1 cellular context compared by ENCODE assay signal in the genomic region with DNA sequence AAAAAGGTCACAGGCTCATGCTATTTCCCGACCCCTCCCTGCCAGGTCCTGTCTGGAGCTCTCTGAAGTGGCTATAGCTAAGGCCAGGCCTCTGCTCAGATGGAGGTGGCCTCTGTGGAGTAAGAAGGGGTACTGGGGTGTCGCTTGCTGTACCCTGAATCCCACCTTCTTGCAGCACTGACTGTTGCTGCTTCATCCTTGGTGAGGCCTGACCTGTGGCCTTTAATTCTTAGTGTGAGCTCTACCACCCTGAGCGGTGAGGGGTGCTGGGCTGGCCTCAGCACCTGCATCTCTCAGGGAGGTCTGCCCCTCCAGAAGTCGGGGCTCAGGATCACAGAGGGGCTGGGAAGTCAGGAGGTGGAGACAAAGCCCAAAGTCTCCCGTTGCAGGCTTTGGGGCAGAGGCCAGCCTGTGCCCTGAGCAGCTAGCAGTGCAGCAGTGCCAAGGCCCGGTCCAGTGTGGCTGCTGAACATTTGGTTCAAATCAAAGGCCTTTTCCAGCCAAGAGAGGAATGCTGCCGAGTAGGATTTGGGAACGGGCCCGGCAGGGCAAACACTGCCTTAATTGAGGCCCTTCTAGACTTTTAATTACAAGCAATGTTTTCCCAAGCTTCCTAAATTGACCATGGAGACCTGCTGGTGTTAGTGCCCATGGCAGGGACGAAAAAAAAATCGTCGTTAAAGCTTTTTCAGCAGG.
TF ChIP-seq lines count a peak whose summit lies in the region.

No MANE protein-coding gene starts in this region.

TF ChIP-seq in HepG2, 621 proteins besides CTCF, POLR2A, EP300 and RAD21 (continued from another document and continues in another):
- TF ChIP-seq, protein P1, sequence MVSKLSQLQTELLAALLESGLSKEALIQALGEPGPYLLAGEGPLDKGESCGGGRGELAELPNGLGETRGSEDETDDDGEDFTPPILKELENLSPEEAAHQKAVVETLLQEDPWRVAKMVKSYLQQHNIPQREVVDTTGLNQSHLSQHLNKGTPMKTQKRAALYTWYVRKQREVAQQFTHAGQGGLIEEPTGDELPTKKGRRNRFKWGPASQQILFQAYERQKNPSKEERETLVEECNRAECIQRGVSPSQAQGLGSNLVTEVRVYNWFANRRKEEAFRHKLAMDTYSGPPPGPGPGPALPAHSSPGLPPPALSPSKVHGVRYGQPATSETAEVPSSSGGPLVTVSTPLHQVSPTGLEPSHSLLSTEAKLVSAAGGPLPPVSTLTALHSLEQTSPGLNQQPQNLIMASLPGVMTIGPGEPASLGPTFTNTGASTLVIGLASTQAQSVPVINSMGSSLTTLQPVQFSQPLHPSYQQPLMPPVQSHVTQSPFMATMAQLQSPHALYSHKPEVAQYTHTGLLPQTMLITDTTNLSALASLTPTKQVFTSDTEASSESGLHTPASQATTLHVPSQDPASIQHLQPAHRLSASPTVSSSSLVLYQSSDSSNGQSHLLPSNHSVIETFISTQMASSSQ (IDR thresholded peaks at IDR 0.05; ENCODE audit: low read depth): no peak
- TF ChIP-seq, protein P1 (CRISPR knock-in tag; IDR thresholded peaks at IDR 0.05; ENCODE audit: borderline replicate concordance): no peak
- TF ChIP-seq U2AF1 (optimal IDR thresholded peaks at IDR 0.05; ENCODE audit: low read depth, low read length) (no peak), ADNP (CRISPR knock-in tag; IDR thresholded peaks at IDR 0.05) (no peak), ZNF775 (CRISPR knock-in tag; IDR thresholded peaks at IDR 0.05; ENCODE audit: borderline replicate concordance) (no peak), PHF5A (CRISPR knock-in tag; IDR thresholded peaks at IDR 0.05; ENCODE audit: low read depth, unreplicated experiment) (no peak), ZNF547 (CRISPR knock-in tag; IDR thresholded peaks at IDR 0.05) (peak; percentile 75; the same call in 1 of the 2 replicates), ZNF737 (CRISPR knock-in tag; IDR thresholded peaks at IDR 0.05; ENCODE audit: borderline replicate concordance) (no peak), ZNF777 (CRISPR knock-in tag; IDR thresholded peaks at IDR 0.05) (no peak), POLR2G (IDR thresholded peaks at IDR 0.05; ENCODE audit: low read depth, low read length) (peak; percentile 56), ZNF678 (CRISPR knock-in tag; IDR thresholded peaks at IDR 0.05) (no peak), KDM2A (CRISPR knock-in tag; IDR thresholded peaks at IDR 0.05; ENCODE audit: borderline replicate concordance, low read depth) (no peak), CBX5 (CRISPR knock-in tag; IDR thresholded peaks at IDR 0.05; ENCODE audit: borderline replicate concordance) (no peak), FOSL2 (CRISPR knock-in tag; IDR thresholded peaks at IDR 0.05) (0 out of 2 replicates have a peak, but pooled peaks have one; percentile 3), ZNF546 (CRISPR knock-in tag; conservative IDR thresholded peaks at IDR 0.05) (peak; percentile 26; the same call in 1 of the 2 replicates), MTA1 (CRISPR knock-in tag; IDR thresholded peaks at IDR 0.05; ENCODE audit: borderline replicate concordance) (no peak), ZNF33A (CRISPR knock-in tag; IDR thresholded peaks at IDR 0.05; ENCODE audit: borderline replicate concordance) (no peak), KDM1A (CRISPR knock-in tag; IDR thresholded peaks at IDR 0.05) (no peak), FIP1L1 (IDR thresholded peaks at IDR 0.05; ENCODE audit: borderline replicate concordance, insufficient read depth, low read depth, low read length) (no peak), ZNF263 (CRISPR knock-in tag; IDR thresholded peaks at IDR 0.05) (no peak), ZNF530 (CRISPR knock-in tag; IDR thresholded peaks at IDR 0.05; ENCODE audit: low read depth) (no peak), ZNF75D (CRISPR knock-in tag; IDR thresholded peaks at IDR 0.05; ENCODE audit: borderline replicate concordance) (no peak), NR2C2 (CRISPR knock-in tag; IDR thresholded peaks at IDR 0.05; ENCODE audit: borderline replicate concordance) (no peak), DPF2 (CRISPR knock-in tag; IDR thresholded peaks at IDR 0.05; ENCODE audit: borderline replicate concordance, low read depth) (no peak; the same call in 1 of the 2 replicates), ZNF7 (CRISPR knock-in tag; IDR thresholded peaks at IDR 0.05) (no peak), ZSCAN9 (CRISPR knock-in tag; IDR thresholded peaks at IDR 0.05; ENCODE audit: borderline replicate concordance) (no peak; the same call in 1 of the 2 replicates), ETV5 (CRISPR knock-in tag; IDR thresholded peaks at IDR 0.05; ENCODE audit: borderline replicate concordance) (no peak), ATM (IDR thresholded peaks at IDR 0.05; ENCODE audit: borderline replicate concordance) (no peak), ZBTB42 (CRISPR knock-in tag; IDR thresholded peaks at IDR 0.05) (no peak; the same call in 1 of the 2 replicates)
- TF ChIP-seq, protein P2, sequence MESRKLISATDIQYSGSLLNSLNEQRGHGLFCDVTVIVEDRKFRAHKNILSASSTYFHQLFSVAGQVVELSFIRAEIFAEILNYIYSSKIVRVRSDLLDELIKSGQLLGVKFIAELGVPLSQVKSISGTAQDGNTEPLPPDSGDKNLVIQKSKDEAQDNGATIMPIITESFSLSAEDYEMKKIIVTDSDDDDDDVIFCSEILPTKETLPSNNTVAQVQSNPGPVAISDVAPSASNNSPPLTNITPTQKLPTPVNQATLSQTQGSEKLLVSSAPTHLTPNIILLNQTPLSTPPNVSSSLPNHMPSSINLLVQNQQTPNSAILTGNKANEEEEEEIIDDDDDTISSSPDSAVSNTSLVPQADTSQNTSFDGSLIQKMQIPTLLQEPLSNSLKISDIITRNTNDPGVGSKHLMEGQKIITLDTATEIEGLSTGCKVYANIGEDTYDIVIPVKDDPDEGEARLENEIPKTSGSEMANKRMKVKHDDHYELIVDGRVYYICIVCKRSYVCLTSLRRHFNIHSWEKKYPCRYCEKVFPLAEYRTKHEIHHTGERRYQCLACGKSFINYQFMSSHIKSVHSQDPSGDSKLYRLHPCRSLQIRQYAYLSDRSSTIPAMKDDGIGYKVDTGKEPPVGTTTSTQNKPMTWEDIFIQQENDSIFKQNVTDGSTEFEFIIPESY (CRISPR knock-in tag; IDR thresholded peaks at IDR 0.05): no peak
- TF ChIP-seq, protein P3, sequence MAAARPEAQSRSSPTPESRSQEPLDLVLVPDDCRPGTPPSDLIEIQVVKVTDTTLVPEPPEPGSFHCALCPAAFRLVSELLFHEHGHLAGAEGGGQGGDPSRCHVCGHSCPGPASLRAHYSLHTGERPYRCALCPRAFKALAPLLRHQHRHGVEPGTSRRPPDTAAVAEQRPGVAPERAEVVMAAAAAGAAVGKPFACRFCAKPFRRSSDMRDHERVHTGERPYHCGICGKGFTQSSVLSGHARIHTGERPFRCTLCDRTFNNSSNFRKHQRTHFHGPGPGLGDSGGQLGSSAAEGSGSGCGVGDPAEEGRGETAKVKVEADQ (CRISPR knock-in tag; IDR thresholded peaks at IDR 0.05; ENCODE audit: borderline replicate concordance): no peak
- TF ChIP-seq, protein P4, sequence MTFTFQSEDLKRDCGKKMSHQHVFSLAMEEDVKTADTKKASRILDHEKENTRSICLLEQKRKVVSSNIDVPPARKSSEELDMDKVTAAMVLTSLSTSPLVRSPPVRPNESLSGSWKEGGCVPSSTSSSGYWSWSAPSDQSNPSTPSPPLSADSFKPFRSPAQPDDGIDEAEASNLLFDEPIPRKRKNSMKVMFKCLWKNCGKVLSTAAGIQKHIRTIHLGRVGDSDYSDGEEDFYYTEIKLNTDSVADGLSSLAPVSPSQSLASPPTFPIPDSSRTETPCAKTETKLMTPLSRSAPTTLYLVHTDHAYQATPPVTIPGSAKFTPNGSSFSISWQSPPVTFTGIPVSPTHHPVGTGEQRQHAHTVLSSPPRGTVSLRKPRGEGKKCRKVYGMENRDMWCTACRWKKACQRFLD (CRISPR knock-in tag; IDR thresholded peaks at IDR 0.05; ENCODE audit: borderline replicate concordance): no peak
- TF ChIP-seq, protein P5, sequence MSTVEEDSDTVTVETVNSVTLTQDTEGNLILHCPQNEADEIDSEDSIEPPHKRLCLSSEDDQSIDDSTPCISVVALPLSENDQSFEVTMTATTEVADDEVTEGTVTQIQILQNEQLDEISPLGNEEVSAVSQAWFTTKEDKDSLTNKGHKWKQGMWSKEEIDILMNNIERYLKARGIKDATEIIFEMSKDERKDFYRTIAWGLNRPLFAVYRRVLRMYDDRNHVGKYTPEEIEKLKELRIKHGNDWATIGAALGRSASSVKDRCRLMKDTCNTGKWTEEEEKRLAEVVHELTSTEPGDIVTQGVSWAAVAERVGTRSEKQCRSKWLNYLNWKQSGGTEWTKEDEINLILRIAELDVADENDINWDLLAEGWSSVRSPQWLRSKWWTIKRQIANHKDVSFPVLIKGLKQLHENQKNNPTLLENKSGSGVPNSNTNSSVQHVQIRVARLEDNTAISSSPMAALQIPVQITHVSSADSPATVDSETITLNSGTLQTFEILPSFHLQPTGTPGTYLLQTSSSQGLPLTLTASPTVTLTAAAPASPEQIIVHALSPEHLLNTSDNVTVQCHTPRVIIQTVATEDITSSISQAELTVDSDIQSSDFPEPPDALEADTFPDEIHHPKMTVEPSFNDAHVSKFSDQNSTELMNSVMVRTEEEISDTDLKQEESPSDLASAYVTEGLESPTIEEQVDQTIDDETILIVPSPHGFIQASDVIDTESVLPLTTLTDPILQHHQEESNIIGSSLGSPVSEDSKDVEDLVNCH (CRISPR knock-in tag; IDR thresholded peaks at IDR 0.05): no peak
- TF ChIP-seq, protein P6, sequence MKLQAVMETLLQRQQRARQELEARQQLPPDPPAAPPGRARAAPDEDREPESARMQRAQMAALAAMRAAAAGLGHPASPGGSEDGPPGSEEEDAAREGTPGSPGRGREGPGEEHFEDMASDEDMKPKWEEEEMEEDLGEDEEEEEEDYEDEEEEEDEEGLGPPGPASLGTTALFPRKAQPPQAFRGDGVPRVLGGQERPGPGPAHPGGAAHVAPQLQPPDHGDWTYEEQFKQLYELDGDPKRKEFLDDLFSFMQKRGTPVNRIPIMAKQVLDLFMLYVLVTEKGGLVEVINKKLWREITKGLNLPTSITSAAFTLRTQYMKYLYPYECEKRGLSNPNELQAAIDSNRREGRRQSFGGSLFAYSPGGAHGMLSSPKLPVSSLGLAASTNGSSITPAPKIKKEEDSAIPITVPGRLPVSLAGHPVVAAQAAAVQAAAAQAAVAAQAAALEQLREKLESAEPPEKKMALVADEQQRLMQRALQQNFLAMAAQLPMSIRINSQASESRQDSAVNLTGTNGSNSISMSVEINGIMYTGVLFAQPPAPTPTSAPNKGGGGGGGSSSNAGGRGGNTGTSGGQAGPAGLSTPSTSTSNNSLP (IDR thresholded peaks at IDR 0.05; ENCODE audit: low read depth, low read length): no peak
- TF ChIP-seq, protein P7, sequence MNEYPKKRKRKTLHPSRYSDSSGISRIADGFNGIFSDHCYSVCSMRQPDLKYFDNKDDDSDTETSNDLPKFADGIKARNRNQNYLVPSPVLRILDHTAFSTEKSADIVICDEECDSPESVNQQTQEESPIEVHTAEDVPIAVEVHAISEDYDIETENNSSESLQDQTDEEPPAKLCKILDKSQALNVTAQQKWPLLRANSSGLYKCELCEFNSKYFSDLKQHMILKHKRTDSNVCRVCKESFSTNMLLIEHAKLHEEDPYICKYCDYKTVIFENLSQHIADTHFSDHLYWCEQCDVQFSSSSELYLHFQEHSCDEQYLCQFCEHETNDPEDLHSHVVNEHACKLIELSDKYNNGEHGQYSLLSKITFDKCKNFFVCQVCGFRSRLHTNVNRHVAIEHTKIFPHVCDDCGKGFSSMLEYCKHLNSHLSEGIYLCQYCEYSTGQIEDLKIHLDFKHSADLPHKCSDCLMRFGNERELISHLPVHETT (CRISPR knock-in tag; conservative IDR thresholded peaks at IDR 0.05): no peak
- TF ChIP-seq, protein P8, sequence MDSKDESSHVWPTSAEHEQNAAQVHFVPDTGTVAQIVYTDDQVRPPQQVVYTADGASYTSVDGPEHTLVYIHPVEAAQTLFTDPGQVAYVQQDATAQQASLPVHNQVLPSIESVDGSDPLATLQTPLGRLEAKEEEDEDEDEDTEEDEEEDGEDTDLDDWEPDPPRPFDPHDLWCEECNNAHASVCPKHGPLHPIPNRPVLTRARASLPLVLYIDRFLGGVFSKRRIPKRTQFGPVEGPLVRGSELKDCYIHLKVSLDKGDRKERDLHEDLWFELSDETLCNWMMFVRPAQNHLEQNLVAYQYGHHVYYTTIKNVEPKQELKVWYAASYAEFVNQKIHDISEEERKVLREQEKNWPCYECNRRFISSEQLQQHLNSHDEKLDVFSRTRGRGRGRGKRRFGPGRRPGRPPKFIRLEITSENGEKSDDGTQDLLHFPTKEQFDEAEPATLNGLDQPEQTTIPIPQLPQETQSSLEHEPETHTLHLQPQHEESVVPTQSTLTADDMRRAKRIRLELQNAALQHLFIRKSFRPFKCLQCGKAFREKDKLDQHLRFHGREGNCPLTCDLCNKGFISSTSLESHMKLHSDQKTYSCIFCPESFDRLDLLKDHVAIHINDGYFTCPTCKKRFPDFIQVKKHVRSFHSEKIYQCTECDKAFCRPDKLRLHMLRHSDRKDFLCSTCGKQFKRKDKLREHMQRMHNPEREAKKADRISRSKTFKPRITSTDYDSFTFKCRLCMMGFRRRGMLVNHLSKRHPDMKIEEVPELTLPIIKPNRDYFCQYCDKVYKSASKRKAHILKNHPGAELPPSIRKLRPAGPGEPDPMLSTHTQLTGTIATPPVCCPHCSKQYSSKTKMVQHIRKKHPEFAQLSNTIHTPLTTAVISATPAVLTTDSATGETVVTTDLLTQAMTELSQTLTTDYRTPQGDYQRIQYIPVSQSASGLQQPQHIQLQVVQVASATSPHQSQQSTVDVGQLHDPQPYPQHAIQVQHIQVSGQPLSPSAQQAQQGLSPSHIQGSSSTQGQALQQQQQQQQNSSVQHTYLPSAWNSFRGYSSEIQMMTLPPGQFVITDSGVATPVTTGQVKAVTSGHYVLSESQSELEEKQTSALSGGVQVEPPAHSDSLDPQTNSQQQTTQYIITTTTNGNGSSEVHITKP (CRISPR knock-in tag; IDR thresholded peaks at IDR 0.05; ENCODE audit: low read depth): no peak; the same call in none of the 2 replicates
- TF ChIP-seq, protein P9, sequence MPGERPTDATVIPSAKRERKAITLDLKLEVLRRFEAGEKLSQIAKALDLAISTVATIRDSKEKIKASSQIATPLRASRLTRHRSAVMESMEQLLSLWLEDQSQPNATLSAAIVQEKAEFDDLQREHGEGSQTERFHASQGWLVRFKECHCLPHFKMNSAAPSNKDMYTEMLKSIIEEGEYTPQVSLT (CRISPR knock-in tag; IDR thresholded peaks at IDR 0.05; ENCODE audit: borderline replicate concordance, low read depth): no peak
